8 cellular contexts compared by ENCODE assay signal in genomic region chr4:8391972-8392371, GRCh38. TPM values are rescaled to one million over a fixed set of nuclear protein-coding genes. Genes with fewer than 3 reads are reported as not detected.
DNase-seq lines count a peak whose midpoint lies in the region; ATAC-seq and TF ChIP-seq lines count a peak whose summit lies in the region.

No MANE protein-coding gene starts in this region.

- DNase-seq in RKO (ENCODE audit: low spot score): peak; percentile 54
- peak; percentile 43 to 78 for DNase-seq in heart right ventricle
- DNase-seq in thyroid gland: no peak
- no peak for DNase-seq in HK-2 (ENCODE audit: unreplicated experiment)
- no peak for DNase-seq in stimulated activated CD4-positive, alpha-beta T cell treated with anti-CD3 and anti-CD28 coated beads, Interleukin-2, amount 100 ng/mL, for 48 hours
- DNase-seq in D341Med (ENCODE audit: low spot score): no peak

- H3K9me3 ChIP-seq in heart right ventricle: no peaks in the 10 kb centered on the region
- no peaks in the 10 kb centered on the region for H3K9me3 ChIP-seq in thyroid gland

- WGBS in heart right ventricle, 2 donors: 59 to 60% methylated on average over 9 of the region's 9 CpGs
- WGBS in thyroid gland, 2 donors: 66 to 92% methylated on average over 9 of the region's 9 CpGs

- TF ChIP-seq CTCF in heart right ventricle (IDR thresholded peaks at IDR 0.05): peak in 2 of 9 donors; percentile 4 to 28
- TF ChIP-seq CTCF in thyroid gland (IDR thresholded peaks at IDR 0.05): no peak

- peaks cover 0 to 88% (median 19%) of the 10 kb centered on the region in 9 donors for H3K36me3 ChIP-seq in heart right ventricle
- H3K36me3 ChIP-seq in thyroid gland: peaks cover 9 to 27% of the 10 kb centered on the region in 2 donors

- peak; percentile 80 for ATAC-seq in GM18517 (IDR thresholded peaks at IDR 0.05; ENCODE audit: unreplicated experiment)
- peak; percentile 55 for ATAC-seq in HG02610 (IDR thresholded peaks at IDR 0.05; ENCODE audit: unreplicated experiment)
- peak in 7 of 8 donors; percentile 32 to 60 (median 41) for ATAC-seq in heart right ventricle

- H3K4me1 ChIP-seq in heart right ventricle (peaks cover 0 to 49% (median 30%) of the 10 kb centered on the region in 9 donors), thyroid gland (peaks cover 36% of the 10 kb centered on the region in 2 donors)

- TF ChIP-seq POLR2A in thyroid gland (IDR thresholded peaks at IDR 0.05): no peak

- intact Hi-C loops in heart right ventricle (cut with DNase I): loop anchor here in 5 of 10 donors (2.0 to 10.0 kb wide), 5 partner anchors 50 to 117 kb away; no protein-coding TSS in a partner anchor
- intact Hi-C loops in thyroid gland (cut with DNase I): no loop called here

- H3K27ac ChIP-seq in heart right ventricle (peak overlapping the region in 5 of 10 donors; percentile 43 to 88 (median 73)), thyroid gland (peak overlapping the region; percentile 73 to 94 (median 77))

- H3K27me3 ChIP-seq in heart right ventricle: no peaks in the 10 kb centered on the region
- no peaks in the 10 kb centered on the region for H3K27me3 ChIP-seq in thyroid gland

- H3K4me3 ChIP-seq in heart right ventricle: no peak overlapping the region
- no peak overlapping the region for H3K4me3 ChIP-seq in thyroid gland (replicated peaks in 1 of 3)

RNA-seq across cellular contexts. Expression of gene ACOX3, which starts 48.6 kb away (rescaled TPM):
- total RNA-seq in heart right ventricle (10 to 100 TPM; 21.6 to 28.9 (median 25.6) TPM), thyroid gland (10 to 100 TPM; 28.2 to 61.8 (median 47.7) TPM)
- 10 to 100 TPM; 17.9 to 18.5 TPM for polyA plus RNA-seq in heart right ventricle

RNA-seq across cellular contexts. Expression of gene TRMT44, which starts 48.6 kb away (rescaled TPM):
- total RNA-seq in heart right ventricle (10 to 100 TPM in 2 of 10 donors, 1 to 10 TPM in 8; 6.0 to 10.2 (median 8.4) TPM), thyroid gland (10 to 100 TPM; 36.4 to 56.4 (median 43.9) TPM)
- 1 to 10 TPM; 4.5 to 5.3 TPM for polyA plus RNA-seq in heart right ventricle

Comparison
In these comparisons a context has a peak if more than half of its experiments do, and no peak if none do; other contexts are left out.
1. DNase-seq: peak in RKO (single experiment) and heart right ventricle (2 of 2); none in thyroid gland (0 of 2), HK-2 (single experiment), stimulated activated CD4-positive, alpha-beta T cell treated with anti-CD3 and anti-CD28 coated beads, Interleukin-2, amount 100 ng/mL, for 48 hours (0 of 2) and D341Med (single experiment).
2. Peak in every context shown above with its lines, with median percentiles within 50 percentile points of each other: ATAC-seq.